Comparison of ENCODE assay signal across 20 cellular contexts in genomic region chr10:122858042-122858441, GRCh38. TPM values are rescaled to one million over a fixed set of nuclear protein-coding genes. Genes with fewer than 3 reads are reported as not detected.
"Had no signal": no experiment of that assay in that cellular context is flagged by ENCODE, and none has a peak within 500 bp of the region (broad histone marks: within the 10 kb centered on the region; RNA-seq: fewer than 3 reads in every experiment).

No MANE protein-coding gene starts in this region.

RNA-seq across cellular contexts. Expression of gene CUZD1, which starts 12.4 kb away (rescaled TPM):
- total RNA-seq: ascending aorta, chondrocyte had no signal

RNA-seq across cellular contexts. Expression of gene FAM24B, which starts 21.3 kb away (rescaled TPM):
- total RNA-seq: ascending aorta, chondrocyte had no signal

RNA-seq across cellular contexts. Expression of gene FAM24A, which starts 52.4 kb away (rescaled TPM):
- total RNA-seq: activated naive CD4-positive, alpha-beta T cell treated with anti-CD3 and anti-CD28 coated beads for 36 hours; activated naive CD4-positive, alpha-beta T cell treated with anti-CD3 and anti-CD28 coated beads, Interleukin-2, amount 50 U/mL, for 72 hours; activated naive CD8-positive, alpha-beta T cell treated with anti-CD3 and anti-CD28 coated beads for 36 hours; activated naive CD8-positive, alpha-beta T cell treated with anti-CD3 and anti-CD28 coated beads, Interleukin-2, amount 10 ng/mL, durations not matched to agents 7 days and 5 days; activated T-cell treated with anti-CD3 and anti-CD28 coated beads, Interleukin-2, amount 50 U/mL, for 4 hours; activated T-cell treated with anti-CD3 and anti-CD28 coated beads, Interleukin-2, amount 50 U/mL, for 72 hours; activated T-helper 1 cell treated with anti-CD3 and anti-CD28 coated beads, Interleukin-12 subunit alpha, Interleukin-12 subunit beta, Interleukin-2, Interleukin-4 antibody, amounts not matched to agents 30 ng/mL and 10 ng/mL and 1 ng/mL, durations not matched to agents 14 hours and 24 hours and 36 hours; activated T-helper 17 cell treated with anti-CD3 and anti-CD28 coated beads, Interleukin-2, amount 50 U/mL, for 72 hours; activated T-helper 2 cell treated with anti-CD3 and anti-CD28 coated beads, Interferon-gamma antibody, Interleukin-2, Interleukin-4, amounts not matched to agents 10 μg/mL and 5 μg/mL and 100 μg/mL, durations not matched to agents 14 hours and 24 hours and 36 hours; adrenal gland; aorta; ascending aorta; astrocyte; body of pancreas; breast epithelium; bronchial epithelial cell; cardiac muscle cell; cardiac septum; cerebellum; chondrocyte had no signal
